8 cellular contexts compared by ENCODE assay signal in the genomic region with DNA sequence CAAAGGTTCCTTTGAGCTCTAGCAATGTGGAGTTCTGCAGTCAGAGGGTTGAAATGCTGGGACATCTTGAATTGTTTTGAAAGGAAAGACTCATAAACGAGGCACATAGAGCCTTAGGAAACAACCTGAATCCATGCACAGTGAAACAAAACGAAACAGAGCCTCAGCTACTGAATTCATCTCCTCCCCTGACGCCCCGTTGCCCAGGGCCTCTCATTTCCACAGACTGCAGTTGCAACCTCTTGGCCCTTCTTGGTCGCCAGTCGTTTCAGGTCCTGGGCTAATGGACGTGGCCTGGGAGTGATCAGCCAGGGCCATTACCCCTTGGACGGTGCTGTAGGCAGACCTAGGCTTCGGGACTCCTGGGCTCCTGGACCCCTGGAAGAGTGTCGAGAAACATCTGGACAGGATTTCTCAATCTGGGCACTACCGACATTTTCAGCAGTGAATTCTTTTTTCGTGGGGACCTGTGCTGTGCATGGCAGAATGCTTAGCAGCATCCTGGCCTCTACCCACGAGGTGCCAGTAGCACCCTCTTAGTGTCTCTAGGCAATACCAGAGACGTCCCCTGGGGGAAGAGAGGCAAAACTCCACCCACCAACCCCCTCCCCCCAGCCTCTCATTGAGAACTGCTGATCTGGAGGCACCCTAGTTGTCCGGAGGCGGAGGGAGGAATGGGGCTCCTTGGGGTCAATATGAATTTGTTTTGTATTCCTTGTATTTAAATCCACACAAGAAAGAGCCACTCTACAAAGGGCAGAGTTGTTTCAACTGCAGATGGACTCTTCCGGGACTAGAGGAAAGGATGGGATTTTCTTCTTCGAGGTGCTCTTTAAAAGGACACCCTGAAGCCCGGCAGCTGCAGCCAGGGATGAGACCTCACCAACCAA. TPM values are rescaled to one million over a fixed set of nuclear protein-coding genes. Genes with fewer than 3 reads are reported as not detected.
DNase-seq lines count a peak whose midpoint lies in the region; FAIRE-seq and TF ChIP-seq lines count a peak whose summit lies in the region.

No MANE protein-coding gene starts in this region.

- no peak for FAIRE-seq in frontal cortex (lab: Jason Lieb, UNC)

- peaks cover 9% of the 10 kb centered on the region for H3K36me3 Mint-ChIP-seq in endothelial cell (ENCODE audit: low read depth, unreplicated experiment)

- H3K4me3 Mint-ChIP-seq in endothelial cell (ENCODE audit: unreplicated experiment), result no peak overlapping the region

- peaks cover 38% of the 10 kb centered on the region for H3K4me1 Mint-ChIP-seq in endothelial cell (ENCODE audit: unreplicated experiment)

- DNase-seq in AG09309 (ENCODE audit: low read depth), result peak; percentile 17
- peak; percentile 11 for DNase-seq in HT-29 (ENCODE audit: low spot score)
- peak; percentile 34 for DNase-seq in activated CD4-positive, alpha-beta T cell treated with anti-CD3 and anti-CD28 coated beads, Interleukin-2, amount 50 U/mL, for 1 hour
- DNase-seq in germinal center (ENCODE audit: low spot score), result peak; percentile 66
- no peak for DNase-seq in NOMO-1 treated with DMSO at 0.1 percent for 48 hours (lab: John Stamatoyannopoulos, UW; ENCODE audit: unreplicated experiment)
- DNase-seq in endothelial cell (ENCODE audit: low spot score), result no peak
- no peak for DNase-seq in D341Med (ENCODE audit: low spot score)
- no peak for DNase-seq in frontal cortex (ENCODE audit: low spot score in 2 of 2)

- no peak overlapping the region for H3K4me3 ChIP-seq in AG09309 (ENCODE audit: control insufficient read depth, low read depth, low read length)

- H3K9me3 Mint-ChIP-seq in endothelial cell (ENCODE audit: unreplicated experiment), result no peaks in the 10 kb centered on the region

- no peak for TF ChIP-seq CTCF in AG09309 (IDR thresholded peaks at IDR 0.05; ENCODE audit: control insufficient read depth, insufficient read depth, low read depth, low read length, missing control alignments)
- no peak for TF ChIP-seq CTCF in endothelial cell (IDR thresholded peaks at IDR 0.05; ENCODE audit: unreplicated experiment)

- peaks cover 14% of the 10 kb centered on the region for H3K27me3 Mint-ChIP-seq in endothelial cell (ENCODE audit: unreplicated experiment)

- no peak overlapping the region for H3K27ac Mint-ChIP-seq in endothelial cell (ENCODE audit: unreplicated experiment)

RNA-seq across cellular contexts. Expression of gene TMEM242, which starts 50.2 kb away (rescaled TPM):
- 1.7 and 4.3 TPM in 2 replicates for total RNA-seq in HT-29 (2014; rRNA removed; shearing (Covaris generic))
- 10.8 TPM for total RNA-seq in endothelial cell (ENCODE audit: unreplicated experiment)
- total RNA-seq in frontal cortex, result 10.2 TPM

Comparison
In these comparisons a context has a peak if more than half of its experiments do, and no peak if none do; other contexts are left out.
1. DNase-seq: peak in AG09309 (single experiment), HT-29 (single experiment), activated CD4-positive, alpha-beta T cell treated with anti-CD3 and anti-CD28 coated beads, Interleukin-2, amount 50 U/mL, for 1 hour (single experiment) and germinal center (single experiment); none in NOMO-1 treated with DMSO at 0.1 percent for 48 hours (single experiment), endothelial cell (single experiment), D341Med (single experiment) and frontal cortex (0 of 2).